ENCODE assay signal across 8 cellular contexts in the genomic region with DNA sequence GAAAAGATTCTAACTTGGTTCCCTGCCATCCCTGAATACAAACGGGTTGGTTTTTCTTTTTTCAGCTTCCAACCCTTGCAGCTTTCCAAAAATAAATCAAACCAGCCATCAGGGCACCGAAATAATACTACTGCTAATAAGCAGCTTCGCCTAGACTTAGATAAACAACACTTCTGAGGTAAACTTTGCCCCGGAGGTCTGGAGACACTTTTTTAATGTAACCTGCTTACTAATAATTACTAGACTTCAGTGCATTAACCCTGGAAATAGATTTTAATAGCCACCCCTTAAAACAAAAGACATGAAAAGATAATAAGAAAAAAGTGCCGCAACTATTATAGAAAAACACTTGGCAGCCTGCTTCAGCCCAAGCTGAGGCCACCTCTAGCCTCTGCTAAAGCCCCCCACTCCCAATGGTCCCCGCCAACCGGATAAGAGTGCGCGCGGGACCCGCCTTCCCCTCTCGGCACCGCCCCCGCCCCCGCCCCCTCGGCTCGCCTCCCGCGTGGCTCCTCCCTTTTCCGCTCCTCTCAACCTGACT. TPM values are rescaled to one million over a fixed set of nuclear protein-coding genes. Genes with fewer than 3 reads are reported as not detected.
A peak's percentile ranks its signal among the peaks of the same experiment; 100 is the strongest.
DNase-seq lines count a peak whose midpoint lies in the region; ATAC-seq and TF ChIP-seq lines count a peak whose summit lies in the region.

No MANE protein-coding gene starts in this region.

- intact Hi-C loops in prostate gland (cut with DNase I) = loop anchor here (5.0 to 10.0 kb wide), 5 partner anchors 37 to 150 kb away; a partner anchor contains a TSS

- H3K27ac ChIP-seq in RWPE1 (peak overlapping the region; percentile 100), esophagus (ENCODE audit: low read depth in 2 of 2, low read length in 1 of 2) (peak overlapping the region; percentile 60 to 82), prostate gland (peak overlapping the region; percentile 43 to 50)

- H3K9me3 ChIP-seq in esophagus (ENCODE audit: control insufficient read depth in 2 of 2, insufficient read depth in 1 of 2, low read depth in 1 of 2, low read length in 1 of 2) = no peaks in the 10 kb centered on the region
- no peaks in the 10 kb centered on the region for H3K9me3 ChIP-seq in prostate gland

- no peaks in the 10 kb centered on the region for H3K4me1 ChIP-seq in esophagus (ENCODE audit: control insufficient read depth in 2 of 2, insufficient read depth in 2 of 2, low read length in 1 of 2)
- no peaks in the 10 kb centered on the region for H3K4me1 ChIP-seq in prostate gland (replicated peaks)

- POLR2A ChIA-PET in RWPE1 (lab: Yijun Ruan, JAX; ENCODE audit: low non-redundant PET) = interaction anchor here (0.6 to 3.4 kb wide), 4 partner anchors 11 to 148 kb away, joined by 3 to 33 read pairs (median 4); no protein-coding TSS in a partner anchor

- H3K27me3 ChIP-seq in GM06990 (replicated peaks; ENCODE audit: control insufficient read depth, insufficient read depth, low read length) (no peaks in the 10 kb centered on the region), esophagus (ENCODE audit: control insufficient read depth in 1 of 2, insufficient read depth in 2 of 2, low read length in 2 of 2) (no peaks in the 10 kb centered on the region), prostate gland (replicated peaks; ENCODE audit: insufficient read depth) (no peaks in the 10 kb centered on the region)

- H3K4me3 ChIP-seq in GM06990 (replicated peaks; ENCODE audit: low read depth, low read length) = peak overlapping the region; percentile 19; the same call in 1 of the 2 replicates
- H3K4me3 ChIP-seq in esophagus (ENCODE audit: low read depth in 1 of 2, low read length in 2 of 2) = peak overlapping the region in 1 of 2 donors; percentile 17
- H3K4me3 ChIP-seq in prostate gland = peak overlapping the region; percentile 70 to 71

- no peak for ATAC-seq in GM21576 (IDR thresholded peaks at IDR 0.05; ENCODE audit: unreplicated experiment)
- ATAC-seq in HG02588 (IDR thresholded peaks at IDR 0.05; ENCODE audit: unreplicated experiment) = no peak

- peaks cover 7% of the 10 kb centered on the region for H3K36me3 ChIP-seq in GM06990 (ENCODE audit: control insufficient read depth, insufficient read depth, low read length)
- peaks cover 0 to 4% of the 10 kb centered on the region in 2 donors for H3K36me3 ChIP-seq in esophagus (ENCODE audit: control insufficient read depth in 2 of 2, insufficient read depth in 2 of 2, low read length in 1 of 2)
- no peaks in the 10 kb centered on the region for H3K36me3 ChIP-seq in prostate gland

- CTCF ChIA-PET in RWPE1 (lab: Yijun Ruan, JAX) = interaction anchor here (1.6 to 2.4 kb wide), 3 partner anchors 76 to 149 kb away, joined by 6 to 16 read pairs (median 7); no protein-coding TSS in a partner anchor

- no peak for TF ChIP-seq CTCF in GM06990 (IDR thresholded peaks at IDR 0.05; ENCODE audit: insufficient read depth, low read length, poor library complexity, severe bottlenecking)
- no peak for TF ChIP-seq CTCF in RWPE1 (conservative IDR thresholded peaks at IDR 0.05; ENCODE audit: low read depth)
- TF ChIP-seq CTCF in prostate gland (IDR thresholded peaks at IDR 0.05) = no peak

- TF ChIP-seq POLR2A in prostate gland (IDR thresholded peaks at IDR 0.05) = no peak

- DNase-seq in GM06990 (ENCODE audit: extremely low read depth, insufficient read length) (no peak), RWPE1 (ENCODE audit: low spot score) (no peak), prostate gland (ENCODE audit: low spot score) (no peak), islet precursor cell (no peak), NCI-H1930 (lab: John Stamatoyannopoulos, UW) (no peak)

- WGBS in esophagus, 2 donors = 0% methylated on average over 20 of the region's 20 CpGs
- under 1% methylated on average over 20 of the region's 20 CpGs for WGBS in prostate gland

RNA-seq across cellular contexts. Expression of a gene that starts 0.4 kb away (rescaled TPM):
- 10 to 100 TPM; 32.7 to 56.7 TPM for polyA plus RNA-seq in esophagus
- 10 to 100 TPM; 28.9 to 43.9 TPM for total RNA-seq in prostate gland

Comparison
In these comparisons a context has a peak if more than half of its experiments do, and no peak if none do; other contexts are left out.
1. H3K27ac ChIP-seq: peak in every context shown above with its lines; median percentile 100 in RWPE1; 71 in esophagus; 46 in prostate gland.